In the genomic region with DNA sequence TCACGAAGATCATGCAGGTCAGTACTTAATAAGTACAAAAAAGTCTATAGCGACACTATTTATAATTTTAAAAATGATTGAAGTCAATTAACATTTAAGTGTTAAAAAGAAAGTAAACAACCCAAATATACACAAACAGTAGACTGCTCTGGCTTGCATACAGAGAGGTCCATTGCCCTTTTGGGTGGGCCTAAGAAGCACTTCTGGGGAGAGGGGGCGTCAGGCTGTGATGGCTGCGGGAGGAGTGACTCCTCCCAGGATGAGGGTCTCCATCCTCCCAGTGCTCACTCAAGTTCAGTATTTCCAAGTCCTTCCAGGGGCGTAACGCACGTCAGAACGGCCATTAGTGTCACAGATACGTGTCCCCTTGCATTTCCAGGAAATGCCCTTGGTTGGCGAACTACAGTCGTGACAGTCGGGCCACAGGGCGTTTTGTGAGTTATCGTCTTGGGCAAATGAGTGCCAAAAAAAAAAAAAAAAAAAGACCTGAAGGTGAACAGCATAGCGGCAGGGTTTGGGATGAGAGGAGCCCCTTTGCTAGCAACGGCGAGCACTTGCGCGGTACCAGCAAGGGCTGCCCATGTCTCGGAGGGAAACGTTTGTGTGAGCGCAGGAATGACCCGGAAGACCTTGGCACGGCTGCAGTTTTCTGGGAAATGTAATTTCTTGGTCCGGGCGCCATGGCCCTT, we compare ENCODE assay signal across 8 cellular contexts. TPM values are rescaled to one million over a fixed set of nuclear protein-coding genes. Genes with fewer than 3 reads are reported as not detected.
DNase-seq lines count a peak whose midpoint lies in the region; ATAC-seq and TF ChIP-seq lines count a peak whose summit lies in the region.

A gene with protein sequence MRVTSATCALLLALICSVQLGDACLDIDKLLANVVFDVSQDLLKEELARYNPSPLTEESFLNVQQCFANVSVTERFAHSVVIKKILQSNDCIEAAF (minus strand): TSS at position 463 of the 689 bp plus-strand sequence. CDS start 82,596 bp downstream, outside the sequence.

- H3K27ac ChIP-seq in CD8-positive, alpha-beta memory T cell (ENCODE audit: low read depth, low read length), result peak within 1 kb of the TSS; percentile 78
- H3K27ac ChIP-seq in fibroblast of lung (ENCODE audit: insufficient read depth, low read length) (peak within 1 kb of the TSS; percentile 98), vagina (peak within 1 kb of the TSS; percentile 93)

- peaks cover 28 to 43% (median 42%) of the 10 kb centered on the region in 3 donors for H3K4me1 Mint-ChIP-seq in CD8-positive, alpha-beta memory T cell
- H3K4me1 Mint-ChIP-seq in activated CD8-positive, alpha-beta T cell treated with anti-CD3 and anti-CD28 coated beads, Interleukin-2, amount 10 ng/mL, durations not matched to agents 7 days and 5 days (ENCODE audit: low read depth), result peaks cover 35% of the 10 kb centered on the region
- H3K4me1 Mint-ChIP-seq in nephron, result peaks cover 12% of the 10 kb centered on the region

- H3K9ac ChIP-seq in fibroblast of lung (ENCODE audit: insufficient read depth, low read length), result peak within 1 kb of the TSS; percentile 99

- POLR2A ChIA-PET in CD8-positive, alpha-beta memory T cell (lab: Charles Lee), result interaction anchor here (0.9 to 1.6 kb wide), 2 partner anchors 57 to 505 kb away, joined by 7 to 10 read pairs; a partner anchor contains a TSS
- POLR2A ChIA-PET in activated CD8-positive, alpha-beta T cell treated with anti-CD3 and anti-CD28 coated beads, Interleukin-2, amount 10 ng/mL, durations not matched to agents 7 days and 5 days (lab: Charles Lee), result interaction anchor here (1.0 to 1.4 kb wide), 5 partner anchors 10 to 57 kb away, joined by 3 to 7 read pairs (median 5); no protein-coding TSS in a partner anchor

- H3K27ac Mint-ChIP-seq in CD8-positive, alpha-beta memory T cell, result peak within 1 kb of the TSS; percentile 94 to 100 (median 99)
- peak within 1 kb of the TSS; percentile 98 for H3K27ac Mint-ChIP-seq in activated CD8-positive, alpha-beta T cell treated with anti-CD3 and anti-CD28 coated beads, Interleukin-2, amount 10 ng/mL, durations not matched to agents 7 days and 5 days
- peak within 1 kb of the TSS; percentile 99 to 100 (median 99) for H3K27ac Mint-ChIP-seq in nephron

- peaks cover 25 to 46% (median 39%) of the 10 kb centered on the region in 3 donors for H3K36me3 Mint-ChIP-seq in CD8-positive, alpha-beta memory T cell
- H3K36me3 Mint-ChIP-seq in activated CD8-positive, alpha-beta T cell treated with anti-CD3 and anti-CD28 coated beads, Interleukin-2, amount 10 ng/mL, durations not matched to agents 7 days and 5 days (ENCODE audit: low read depth), result peaks cover 59% of the 10 kb centered on the region
- H3K36me3 Mint-ChIP-seq in nephron (ENCODE audit: low read depth), result peaks cover 52% of the 10 kb centered on the region

- peaks cover 19% of the 10 kb centered on the region for H3K36me3 ChIP-seq in CD8-positive, alpha-beta memory T cell (ENCODE audit: insufficient read depth, low read length)
- H3K36me3 ChIP-seq in fibroblast of lung (ENCODE audit: control insufficient read depth, insufficient read depth, low read length), result peaks cover 4% of the 10 kb centered on the region
- peaks cover 8 to 32% of the 10 kb centered on the region in 2 donors for H3K36me3 ChIP-seq in vagina

- peak within 1 kb of the TSS; percentile 97 for H3K4me3 ChIP-seq in CD8-positive, alpha-beta memory T cell (ENCODE audit: low read length)
- H3K4me3 ChIP-seq in fibroblast of lung (replicated peaks in 1 of 4; ENCODE audit: control extremely low read depth in 1 of 4, insufficient read depth in 1 of 4, low read depth in 3 of 4, low read length in 4 of 4) (peak within 1 kb of the TSS; percentile 59 to 80 (median 62)), vagina (peak within 1 kb of the TSS; percentile 75 to 85)

- H3K27me3 ChIP-seq in CD8-positive, alpha-beta memory T cell (ENCODE audit: insufficient read depth, low read length, poor library complexity, severe bottlenecking), result no peaks in the 10 kb centered on the region
- H3K27me3 ChIP-seq in fibroblast of lung (ENCODE audit: control insufficient read depth, insufficient read depth, low read length) (no peaks in the 10 kb centered on the region), vagina (no peaks in the 10 kb centered on the region)

- no peaks in the 10 kb centered on the region for H3K79me2 ChIP-seq in fibroblast of lung (ENCODE audit: control insufficient read depth, insufficient read depth, low read length)

- TF ChIP-seq CTCF in fibroblast of lung (conservative IDR thresholded peaks at IDR 0.05 in 1 of 2, IDR thresholded peaks at IDR 0.05 in 1 of 2; ENCODE audit: low read depth in 1 of 2, low read length in 2 of 2) (no peak), nephron (IDR thresholded peaks at IDR 0.05; ENCODE audit: unreplicated experiment in 3 of 3) (peak; percentile 26 to 31 (median 30)), vagina (IDR thresholded peaks at IDR 0.05) (peak in 1 of 3 experiments; percentile 18)

- peaks cover 17% of the 10 kb centered on the region for H3K4me1 ChIP-seq in CD8-positive, alpha-beta memory T cell (ENCODE audit: insufficient read depth, low read length)
- H3K4me1 ChIP-seq in fibroblast of lung (ENCODE audit: control insufficient read depth, extremely low read depth, insufficient read depth, low read length) (peaks cover 2% of the 10 kb centered on the region), vagina (peaks cover 29% of the 10 kb centered on the region)

- peaks cover 3% of the 10 kb centered on the region for H3K9me3 ChIP-seq in CD8-positive, alpha-beta memory T cell (ENCODE audit: low read length)
- H3K9me3 ChIP-seq in fibroblast of lung (ENCODE audit: control insufficient read depth, insufficient read depth, low read depth, low read length) (no peaks in the 10 kb centered on the region), vagina (no peaks in the 10 kb centered on the region)

- no peak for TF ChIP-seq POLR2A in vagina (IDR thresholded peaks at IDR 0.05)

- peak in 1 of 5 donors; percentile 68 for DNase-seq in CD8-positive, alpha-beta memory T cell
- peak; percentile 57 for DNase-seq in NCI-H510A treated with DMSO at 0.1 percent for 48 hours (lab: John Stamatoyannopoulos, UW)
- DNase-seq in activated CD8-positive, alpha-beta T cell treated with anti-CD3 and anti-CD28 coated beads, Interleukin-2, amount 10 ng/mL, durations not matched to agents 7 days and 5 days, result no peak
- DNase-seq in fibroblast of lung (ENCODE audit: low read depth in 2 of 2), result no peak
- no peak for DNase-seq in vagina (ENCODE audit: extremely low spot score in 2 of 2)

- H3K4me2 ChIP-seq in fibroblast of lung (ENCODE audit: extremely low read depth, insufficient read depth, low read length), result peak within 1 kb of the TSS; percentile 90

- H3K9me3 Mint-ChIP-seq in CD8-positive, alpha-beta memory T cell, result peaks cover 6 to 28% (median 20%) of the 10 kb centered on the region in 5 donors
- H3K9me3 Mint-ChIP-seq in activated CD8-positive, alpha-beta T cell treated with anti-CD3 and anti-CD28 coated beads, Interleukin-2, amount 10 ng/mL, durations not matched to agents 7 days and 5 days (ENCODE audit: insufficient read depth), result peaks cover 24% of the 10 kb centered on the region
- H3K9me3 Mint-ChIP-seq in nephron, result peaks cover 46% of the 10 kb centered on the region

- peak within 1 kb of the TSS; percentile 87 for H2AFZ ChIP-seq in fibroblast of lung (ENCODE audit: low read length)

- CTCF ChIA-PET in CD8-positive, alpha-beta memory T cell (lab: Charles Lee), result no interaction called here
- CTCF ChIA-PET in activated CD8-positive, alpha-beta T cell treated with anti-CD3 and anti-CD28 coated beads, Interleukin-2, amount 10 ng/mL, durations not matched to agents 7 days and 5 days (lab: Charles Lee), result interaction anchor here (1.1 to 2.1 kb wide), 4 partner anchors 13 to 57 kb away, joined by 3 to 8 read pairs (median 6); a partner anchor contains a TSS

- intact Hi-C loops in vagina (cut with DNase I), result loop anchor here (10.0 kb wide), 1 partner anchor 1468 kb away; a partner anchor contains a TSS

- peak within 1 kb of the TSS; percentile 95 to 100 (median 99) for H3K4me3 Mint-ChIP-seq in CD8-positive, alpha-beta memory T cell
- peak within 1 kb of the TSS; percentile 88 for H3K4me3 Mint-ChIP-seq in activated CD8-positive, alpha-beta T cell treated with anti-CD3 and anti-CD28 coated beads, Interleukin-2, amount 10 ng/mL, durations not matched to agents 7 days and 5 days
- H3K4me3 Mint-ChIP-seq in nephron, result peak within 1 kb of the TSS; percentile 94 to 98 (median 97)

- peak; percentile 44 for ATAC-seq in GM19351 (IDR thresholded peaks at IDR 0.05; ENCODE audit: unreplicated experiment)
- peak; percentile 41 for ATAC-seq in HG03439 (IDR thresholded peaks at IDR 0.05; ENCODE audit: unreplicated experiment)
- peak; percentile 73 for ATAC-seq in activated CD8-positive, alpha-beta T cell treated with anti-CD3 and anti-CD28 coated beads, Interleukin-2, amount 10 ng/mL, durations not matched to agents 7 days and 5 days

- H4K20me1 ChIP-seq in fibroblast of lung (ENCODE audit: control insufficient read depth, extremely low read depth, insufficient read depth, low read length), result no peaks in the 10 kb centered on the region

- peaks cover 11 to 32% of the 10 kb centered on the region in 2 donors for H3K27me3 Mint-ChIP-seq in CD8-positive, alpha-beta memory T cell
- peaks cover 5% of the 10 kb centered on the region for H3K27me3 Mint-ChIP-seq in activated CD8-positive, alpha-beta T cell treated with anti-CD3 and anti-CD28 coated beads, Interleukin-2, amount 10 ng/mL, durations not matched to agents 7 days and 5 days (ENCODE audit: low read depth)
- H3K27me3 Mint-ChIP-seq in nephron (ENCODE audit: low read depth), result no peaks in the 10 kb centered on the region

RNA-seq across cellular contexts. Expression of the gene that starts here (rescaled TPM):
- under 1 TPM; 0.22 to 0.29 TPM for total RNA-seq in CD8-positive, alpha-beta memory T cell
- not detected for polyA plus RNA-seq in CD8-positive, alpha-beta memory T cell
- total RNA-seq in activated CD8-positive, alpha-beta T cell treated with anti-CD3 and anti-CD28 coated beads, Interleukin-2, amount 10 ng/mL, durations not matched to agents 7 days and 5 days, result under 1 TPM; 0.21 to 0.42 TPM
- total RNA-seq in fibroblast of lung (0.50 TPM in 1 of 2 replicates, not detected in the other), vagina (0.49 TPM)
- polyA plus RNA-seq in fibroblast of lung, result not detected in 2 replicates
- not detected in 2 replicates for polyA plus RNA-seq in fibroblast of lung (2012)
- 1.0 TPM in 1 of 2 replicates, not detected in the other for polyA minus RNA-seq in fibroblast of lung (ENCODE audit: low replicate concordance)

Comparison
In these comparisons a context has a peak if more than half of its experiments do, and no peak if none do; other contexts are left out.
1. Peak in ATAC-seq in activated CD8-positive, alpha-beta T cell treated with anti-CD3 and anti-CD28 coated beads, Interleukin-2, amount 10 ng/mL, durations not matched to agents 7 days and 5 days; RNA of the gene not detected or under 1 TPM.
2. CTCF ChIP-seq: peak in nephron (3 of 3); none in fibroblast of lung (0 of 2).
3. Peak in every context shown above with its lines, with median percentiles within 50 percentile points of each other: H3K27ac ChIP-seq, H3K4me3 ChIP-seq, H3K27ac Mint-ChIP-seq, H3K4me3 Mint-ChIP-seq and ATAC-seq.